ENCODE assay signal across 2 cellular contexts in the genomic region with DNA sequence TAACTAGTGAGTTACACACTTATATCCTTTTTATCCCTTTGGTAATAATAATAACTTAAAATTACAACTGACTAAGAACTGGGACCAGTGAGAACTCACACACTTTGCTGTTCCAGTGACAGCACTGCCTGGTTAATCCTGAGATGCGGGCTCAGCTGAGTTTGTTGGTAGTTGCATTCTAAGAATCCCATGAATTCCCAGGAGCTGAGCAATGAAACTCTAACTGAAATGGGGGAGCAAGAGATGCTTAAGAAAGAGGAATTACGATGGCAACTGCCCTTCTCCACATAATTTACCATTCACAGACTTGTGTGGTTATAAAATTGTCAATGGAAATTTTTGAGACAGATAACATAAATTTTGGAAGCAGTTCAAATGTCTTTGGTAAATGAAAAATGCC.
TF ChIP-seq lines count a peak whose summit lies in the region.

No MANE protein-coding gene starts in this region.

TF ChIP-seq in SK-N-SH, 30 proteins besides CTCF, POLR2A, EP300 and RAD21 (continued from another document):
- TF ChIP-seq, protein P1, sequence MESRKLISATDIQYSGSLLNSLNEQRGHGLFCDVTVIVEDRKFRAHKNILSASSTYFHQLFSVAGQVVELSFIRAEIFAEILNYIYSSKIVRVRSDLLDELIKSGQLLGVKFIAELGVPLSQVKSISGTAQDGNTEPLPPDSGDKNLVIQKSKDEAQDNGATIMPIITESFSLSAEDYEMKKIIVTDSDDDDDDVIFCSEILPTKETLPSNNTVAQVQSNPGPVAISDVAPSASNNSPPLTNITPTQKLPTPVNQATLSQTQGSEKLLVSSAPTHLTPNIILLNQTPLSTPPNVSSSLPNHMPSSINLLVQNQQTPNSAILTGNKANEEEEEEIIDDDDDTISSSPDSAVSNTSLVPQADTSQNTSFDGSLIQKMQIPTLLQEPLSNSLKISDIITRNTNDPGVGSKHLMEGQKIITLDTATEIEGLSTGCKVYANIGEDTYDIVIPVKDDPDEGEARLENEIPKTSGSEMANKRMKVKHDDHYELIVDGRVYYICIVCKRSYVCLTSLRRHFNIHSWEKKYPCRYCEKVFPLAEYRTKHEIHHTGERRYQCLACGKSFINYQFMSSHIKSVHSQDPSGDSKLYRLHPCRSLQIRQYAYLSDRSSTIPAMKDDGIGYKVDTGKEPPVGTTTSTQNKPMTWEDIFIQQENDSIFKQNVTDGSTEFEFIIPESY (IDR thresholded peaks at IDR 0.05; ENCODE audit: borderline replicate concordance, low read depth), result no peak
- TF ChIP-seq EZH2phosphoT487 (IDR thresholded peaks at IDR 0.05; ENCODE audit: borderline replicate concordance, low read depth), result no peak
- no peak for TF ChIP-seq TAF1 (IDR thresholded peaks at IDR 0.05; ENCODE audit: borderline replicate concordance, low read depth, low read length)

TF ChIP-seq in SK-N-SH treated with all-trans-retinoic acid at 6 μM for 48 hours, 23 proteins besides CTCF, POLR2A, EP300 and RAD21 (continued from another document):
- TF ChIP-seq, protein P2, sequence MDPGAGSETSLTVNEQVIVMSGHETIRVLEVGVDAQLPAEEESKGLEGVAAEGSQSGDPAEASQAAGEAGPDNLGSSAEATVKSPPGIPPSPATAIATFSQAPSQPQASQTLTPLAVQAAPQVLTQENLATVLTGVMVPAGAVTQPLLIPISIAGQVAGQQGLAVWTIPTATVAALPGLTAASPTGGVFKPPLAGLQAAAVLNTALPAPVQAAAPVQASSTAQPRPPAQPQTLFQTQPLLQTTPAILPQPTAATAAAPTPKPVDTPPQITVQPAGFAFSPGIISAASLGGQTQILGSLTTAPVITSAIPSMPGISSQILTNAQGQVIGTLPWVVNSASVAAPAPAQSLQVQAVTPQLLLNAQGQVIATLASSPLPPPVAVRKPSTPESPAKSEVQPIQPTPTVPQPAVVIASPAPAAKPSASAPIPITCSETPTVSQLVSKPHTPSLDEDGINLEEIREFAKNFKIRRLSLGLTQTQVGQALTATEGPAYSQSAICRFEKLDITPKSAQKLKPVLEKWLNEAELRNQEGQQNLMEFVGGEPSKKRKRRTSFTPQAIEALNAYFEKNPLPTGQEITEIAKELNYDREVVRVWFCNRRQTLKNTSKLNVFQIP (CRISPR knock-in tag; IDR thresholded peaks at IDR 0.05; ENCODE audit: borderline replicate concordance, low read depth), result no peak
- TF ChIP-seq ZNF70 (CRISPR knock-in tag; IDR thresholded peaks at IDR 0.05) (no peak), ISL1 (CRISPR knock-in tag; IDR thresholded peaks at IDR 0.05) (no peak), ZFP3 (CRISPR knock-in tag; IDR thresholded peaks at IDR 0.05) (no peak), GLIS3 (CRISPR knock-in tag; IDR thresholded peaks at IDR 0.05) (no peak), RARB (CRISPR knock-in tag; IDR thresholded peaks at IDR 0.05) (no peak)
- TF ChIP-seq, protein P3, sequence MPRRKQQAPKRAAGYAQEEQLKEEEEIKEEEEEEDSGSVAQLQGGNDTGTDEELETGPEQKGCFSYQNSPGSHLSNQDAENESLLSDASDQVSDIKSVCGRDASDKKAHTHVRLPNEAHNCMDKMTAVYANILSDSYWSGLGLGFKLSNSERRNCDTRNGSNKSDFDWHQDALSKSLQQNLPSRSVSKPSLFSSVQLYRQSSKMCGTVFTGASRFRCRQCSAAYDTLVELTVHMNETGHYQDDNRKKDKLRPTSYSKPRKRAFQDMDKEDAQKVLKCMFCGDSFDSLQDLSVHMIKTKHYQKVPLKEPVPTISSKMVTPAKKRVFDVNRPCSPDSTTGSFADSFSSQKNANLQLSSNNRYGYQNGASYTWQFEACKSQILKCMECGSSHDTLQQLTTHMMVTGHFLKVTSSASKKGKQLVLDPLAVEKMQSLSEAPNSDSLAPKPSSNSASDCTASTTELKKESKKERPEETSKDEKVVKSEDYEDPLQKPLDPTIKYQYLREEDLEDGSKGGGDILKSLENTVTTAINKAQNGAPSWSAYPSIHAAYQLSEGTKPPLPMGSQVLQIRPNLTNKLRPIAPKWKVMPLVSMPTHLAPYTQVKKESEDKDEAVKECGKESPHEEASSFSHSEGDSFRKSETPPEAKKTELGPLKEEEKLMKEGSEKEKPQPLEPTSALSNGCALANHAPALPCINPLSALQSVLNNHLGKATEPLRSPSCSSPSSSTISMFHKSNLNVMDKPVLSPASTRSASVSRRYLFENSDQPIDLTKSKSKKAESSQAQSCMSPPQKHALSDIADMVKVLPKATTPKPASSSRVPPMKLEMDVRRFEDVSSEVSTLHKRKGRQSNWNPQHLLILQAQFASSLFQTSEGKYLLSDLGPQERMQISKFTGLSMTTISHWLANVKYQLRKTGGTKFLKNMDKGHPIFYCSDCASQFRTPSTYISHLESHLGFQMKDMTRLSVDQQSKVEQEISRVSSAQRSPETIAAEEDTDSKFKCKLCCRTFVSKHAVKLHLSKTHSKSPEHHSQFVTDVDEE (CRISPR knock-in tag; IDR thresholded peaks at IDR 0.05), result no peak
- TF ChIP-seq, protein P4, sequence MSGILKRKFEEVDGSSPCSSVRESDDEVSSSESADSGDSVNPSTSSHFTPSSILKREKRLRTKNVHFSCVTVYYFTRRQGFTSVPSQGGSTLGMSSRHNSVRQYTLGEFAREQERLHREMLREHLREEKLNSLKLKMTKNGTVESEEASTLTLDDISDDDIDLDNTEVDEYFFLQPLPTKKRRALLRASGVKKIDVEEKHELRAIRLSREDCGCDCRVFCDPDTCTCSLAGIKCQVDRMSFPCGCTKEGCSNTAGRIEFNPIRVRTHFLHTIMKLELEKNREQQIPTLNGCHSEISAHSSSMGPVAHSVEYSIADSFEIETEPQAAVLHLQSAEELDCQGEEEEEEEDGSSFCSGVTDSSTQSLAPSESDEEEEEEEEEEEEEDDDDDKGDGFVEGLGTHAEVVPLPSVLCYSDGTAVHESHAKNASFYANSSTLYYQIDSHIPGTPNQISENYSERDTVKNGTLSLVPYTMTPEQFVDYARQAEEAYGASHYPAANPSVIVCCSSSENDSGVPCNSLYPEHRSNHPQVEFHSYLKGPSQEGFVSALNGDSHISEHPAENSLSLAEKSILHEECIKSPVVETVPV (CRISPR knock-in tag; IDR thresholded peaks at IDR 0.05), result no peak
